In the genomic region with DNA sequence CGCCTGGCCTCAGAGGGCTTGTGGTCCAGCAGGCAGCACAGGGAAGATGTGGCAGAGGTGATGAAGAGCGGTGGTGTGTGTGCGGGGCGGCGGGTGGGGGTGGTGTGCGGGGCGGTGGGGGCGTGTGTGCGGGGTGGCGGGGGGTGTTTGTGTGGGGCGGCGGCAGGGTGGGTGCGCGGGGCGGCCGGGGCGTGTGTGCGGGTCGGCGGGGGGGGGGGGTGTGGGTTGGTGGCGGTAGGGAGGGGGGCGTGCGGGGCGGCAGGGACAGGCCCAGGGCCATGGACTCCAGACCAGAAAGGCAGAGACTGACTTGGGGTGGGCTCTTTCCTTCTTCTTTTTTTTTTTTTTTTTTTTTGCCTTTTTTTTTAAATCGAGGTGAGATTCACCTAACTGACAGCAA, we compare ENCODE assay signal across 14 cellular contexts. TPM values are rescaled to one million over a fixed set of nuclear protein-coding genes. Genes with fewer than 3 reads are reported as not detected.
DNase-seq lines count a peak whose midpoint lies in the region; ATAC-seq and TF ChIP-seq lines count a peak whose summit lies in the region.
"Had no signal": no experiment of that assay in that cellular context is flagged by ENCODE, and none has a peak within 500 bp of the region (broad histone marks: within the 10 kb centered on the region; RNA-seq: fewer than 3 reads in every experiment).

No MANE protein-coding gene starts in this region.

- H3K27me3 Mint-ChIP-seq in activated naive CD8-positive, alpha-beta T cell treated with anti-CD3 and anti-CD28 coated beads, Interleukin-2, amount 10 ng/mL, durations not matched to agents 7 days and 5 days, result peaks cover 4% of the 10 kb centered on the region
- no peaks in the 10 kb centered on the region for H3K27me3 Mint-ChIP-seq in activated naive CD8-positive, alpha-beta T cell treated with anti-CD3 and anti-CD28 coated beads for 36 hours
- no peaks in the 10 kb centered on the region for H3K27me3 Mint-ChIP-seq in activated T-helper 17 cell treated with anti-CD3 and anti-CD28 coated beads, Interleukin-2, amount 50 U/mL, for 72 hours
- H3K27me3 Mint-ChIP-seq in natural killer cell treated with Interleukin-12 subunit alpha and Interleukin-12 subunit beta and Interleukin-15 and Interleukin-18, amount 100 ng/mL, for 72 hours, result no peaks in the 10 kb centered on the region

- peak overlapping the region; percentile 6 for H3K4me3 Mint-ChIP-seq in activated naive CD8-positive, alpha-beta T cell treated with anti-CD3 and anti-CD28 coated beads, Interleukin-2, amount 10 ng/mL, durations not matched to agents 7 days and 5 days
- no peak overlapping the region for H3K4me3 Mint-ChIP-seq in activated naive CD8-positive, alpha-beta T cell treated with anti-CD3 and anti-CD28 coated beads for 36 hours
- H3K4me3 Mint-ChIP-seq in activated T-helper 17 cell treated with anti-CD3 and anti-CD28 coated beads, Interleukin-2, amount 50 U/mL, for 72 hours, result peak overlapping the region; percentile 52
- peak overlapping the region; percentile 66 for H3K4me3 Mint-ChIP-seq in natural killer cell treated with Interleukin-12 subunit alpha and Interleukin-12 subunit beta and Interleukin-15 and Interleukin-18, amount 100 ng/mL, for 72 hours
- H3K4me3 Mint-ChIP-seq: GM23338, HFFc6 had no signal

- H3K4me1 Mint-ChIP-seq in activated naive CD8-positive, alpha-beta T cell treated with anti-CD3 and anti-CD28 coated beads, Interleukin-2, amount 10 ng/mL, durations not matched to agents 7 days and 5 days, result peaks cover 10% of the 10 kb centered on the region
- peaks cover 5% of the 10 kb centered on the region for H3K4me1 Mint-ChIP-seq in activated naive CD8-positive, alpha-beta T cell treated with anti-CD3 and anti-CD28 coated beads for 36 hours
- H3K4me1 Mint-ChIP-seq in activated T-helper 17 cell treated with anti-CD3 and anti-CD28 coated beads, Interleukin-2, amount 50 U/mL, for 72 hours, result peaks cover 4% of the 10 kb centered on the region
- H3K4me1 Mint-ChIP-seq in natural killer cell treated with Interleukin-12 subunit alpha and Interleukin-12 subunit beta and Interleukin-15 and Interleukin-18, amount 100 ng/mL, for 72 hours (ENCODE audit: low read depth in 2 of 2), result peaks cover 13 to 15% of the 10 kb centered on the region in 2 donors

- ATAC-seq in activated naive CD8-positive, alpha-beta T cell treated with anti-CD3 and anti-CD28 coated beads, Interleukin-2, amount 10 ng/mL, durations not matched to agents 7 days and 5 days (ENCODE audit: low read depth), result no peak
- ATAC-seq in activated T-helper 17 cell treated with anti-CD3 and anti-CD28 coated beads, Interleukin-2, amount 50 U/mL, for 72 hours (replicated peaks), result no peak
- ATAC-seq in natural killer cell treated with Interleukin-12 subunit alpha and Interleukin-12 subunit beta and Interleukin-15 and Interleukin-18, amount 100 ng/mL, for 72 hours, result no peak
- no peak for ATAC-seq in gastrocnemius medialis
- no peak for ATAC-seq in activated naive CD4-positive, alpha-beta T cell treated with anti-CD3 and anti-CD28 coated beads, Interleukin-2, amount 50 U/mL, for 72 hours
- ATAC-seq: GM23338 had no signal

- POLR2A ChIA-PET in activated naive CD8-positive, alpha-beta T cell treated with anti-CD3 and anti-CD28 coated beads, Interleukin-2, amount 10 ng/mL, durations not matched to agents 7 days and 5 days (lab: Charles Lee), result interaction anchor here (10.0 kb wide), 1 partner anchor 10 kb away, joined by 164 read pairs; no protein-coding TSS in a partner anchor

- H3K27ac Mint-ChIP-seq in activated naive CD8-positive, alpha-beta T cell treated with anti-CD3 and anti-CD28 coated beads, Interleukin-2, amount 10 ng/mL, durations not matched to agents 7 days and 5 days, result no peak overlapping the region
- no peak overlapping the region for H3K27ac Mint-ChIP-seq in activated naive CD8-positive, alpha-beta T cell treated with anti-CD3 and anti-CD28 coated beads for 36 hours
- H3K27ac Mint-ChIP-seq in activated T-helper 17 cell treated with anti-CD3 and anti-CD28 coated beads, Interleukin-2, amount 50 U/mL, for 72 hours, result no peak overlapping the region
- peak overlapping the region; percentile 65 to 88 for H3K27ac Mint-ChIP-seq in natural killer cell treated with Interleukin-12 subunit alpha and Interleukin-12 subunit beta and Interleukin-15 and Interleukin-18, amount 100 ng/mL, for 72 hours
- H3K27ac Mint-ChIP-seq in activated naive CD4-positive, alpha-beta T cell treated with anti-CD3 and anti-CD28 coated beads, Interleukin-2, amount 50 U/mL, for 72 hours, result peak overlapping the region in 1 of 2 donors; percentile 35
- H3K27ac Mint-ChIP-seq: GM23338, HFFc6 had no signal

- in situ Hi-C loops in gastrocnemius medialis (cut with MboI; ENCODE audit: low sequenced_read_pairs in 4 of 4), result loop anchor here in 1 of 4 donors (10.0 kb wide), 1 partner anchor 135 kb away; a partner anchor contains a TSS

- H3K27me3 ChIP-seq in gastrocnemius medialis, result no peaks in the 10 kb centered on the region

- no peaks in the 10 kb centered on the region for H3K9me3 Mint-ChIP-seq in activated naive CD8-positive, alpha-beta T cell treated with anti-CD3 and anti-CD28 coated beads, Interleukin-2, amount 10 ng/mL, durations not matched to agents 7 days and 5 days
- H3K9me3 Mint-ChIP-seq in activated naive CD8-positive, alpha-beta T cell treated with anti-CD3 and anti-CD28 coated beads for 36 hours, result no peaks in the 10 kb centered on the region
- H3K9me3 Mint-ChIP-seq in activated T-helper 17 cell treated with anti-CD3 and anti-CD28 coated beads, Interleukin-2, amount 50 U/mL, for 72 hours, result no peaks in the 10 kb centered on the region
- no peaks in the 10 kb centered on the region for H3K9me3 Mint-ChIP-seq in natural killer cell treated with Interleukin-12 subunit alpha and Interleukin-12 subunit beta and Interleukin-15 and Interleukin-18, amount 100 ng/mL, for 72 hours
- no peaks in the 10 kb centered on the region for H3K9me3 Mint-ChIP-seq in activated naive CD4-positive, alpha-beta T cell treated with anti-CD3 and anti-CD28 coated beads, Interleukin-2, amount 50 U/mL, for 72 hours
- H3K9me3 Mint-ChIP-seq: CD4-positive, CD25-positive, alpha-beta regulatory T cell; GM23338; HFFc6 had no signal

- TF ChIP-seq POLR2A in gastrocnemius medialis (IDR thresholded peaks at IDR 0.05), result no peak

- TF ChIP-seq CTCF in gastrocnemius medialis (IDR thresholded peaks at IDR 0.05 in 4 of 5, conservative IDR thresholded peaks at IDR 0.05 in 1 of 5), result no peak

- H3K27ac ChIP-seq in gastrocnemius medialis, result no peak overlapping the region
- H3K27ac ChIP-seq: 22Rv1 had no signal

- DNase-seq in activated naive CD8-positive, alpha-beta T cell treated with anti-CD3 and anti-CD28 coated beads, Interleukin-2, amount 10 ng/mL, durations not matched to agents 7 days and 5 days, result no peak
- no peak for DNase-seq in activated naive CD8-positive, alpha-beta T cell treated with anti-CD3 and anti-CD28 coated beads for 36 hours
- DNase-seq in natural killer cell treated with Interleukin-12 subunit alpha and Interleukin-12 subunit beta and Interleukin-15 and Interleukin-18, amount 100 ng/mL, for 72 hours (ENCODE audit: low spot score), result no peak
- DNase-seq in gastrocnemius medialis (no peak), NCI-H2029 treated with DMSO at 0.1 percent for 48 hours (lab: John Stamatoyannopoulos, UW) (no peak)
- no peak for DNase-seq in activated naive CD4-positive, alpha-beta T cell treated with anti-CD3 and anti-CD28 coated beads, Interleukin-2, amount 50 U/mL, for 72 hours (ENCODE audit: low spot score in 2 of 2)
- DNase-seq: CD4-positive, CD25-positive, alpha-beta regulatory T cell; DMS53; HCEC 1CT; HFFc6 had no signal

- no peaks in the 10 kb centered on the region for H3K36me3 Mint-ChIP-seq in activated naive CD8-positive, alpha-beta T cell treated with anti-CD3 and anti-CD28 coated beads, Interleukin-2, amount 10 ng/mL, durations not matched to agents 7 days and 5 days
- H3K36me3 Mint-ChIP-seq in activated naive CD8-positive, alpha-beta T cell treated with anti-CD3 and anti-CD28 coated beads for 36 hours, result no peaks in the 10 kb centered on the region
- H3K36me3 Mint-ChIP-seq in activated T-helper 17 cell treated with anti-CD3 and anti-CD28 coated beads, Interleukin-2, amount 50 U/mL, for 72 hours (ENCODE audit: low read depth), result no peaks in the 10 kb centered on the region
- no peaks in the 10 kb centered on the region for H3K36me3 Mint-ChIP-seq in natural killer cell treated with Interleukin-12 subunit alpha and Interleukin-12 subunit beta and Interleukin-15 and Interleukin-18, amount 100 ng/mL, for 72 hours
- H3K36me3 Mint-ChIP-seq in activated naive CD4-positive, alpha-beta T cell treated with anti-CD3 and anti-CD28 coated beads, Interleukin-2, amount 50 U/mL, for 72 hours, result no peaks in the 10 kb centered on the region
- H3K36me3 Mint-ChIP-seq: CD4-positive, CD25-positive, alpha-beta regulatory T cell had no signal

- no peak overlapping the region for H3K4me3 ChIP-seq in gastrocnemius medialis
- H3K4me3 ChIP-seq: GM12878, GM23338 had no signal

- intact Hi-C loops in gastrocnemius medialis (cut with DNase I; ENCODE audit: low total_unique reads), result no loop called here

- H3K9me3 ChIP-seq in gastrocnemius medialis, result no peaks in the 10 kb centered on the region

- H3K4me1 ChIP-seq in gastrocnemius medialis, result peaks cover 7 to 20% of the 10 kb centered on the region in 2 donors

- H3K36me3 ChIP-seq in gastrocnemius medialis, result no peaks in the 10 kb centered on the region

RNA-seq across cellular contexts. Expression of a gene that starts 4.5 kb away (rescaled TPM):
- 10 to 100 TPM; 10.5 to 11.2 TPM for total RNA-seq in activated naive CD8-positive, alpha-beta T cell treated with anti-CD3 and anti-CD28 coated beads, Interleukin-2, amount 10 ng/mL, durations not matched to agents 7 days and 5 days
- 1 to 10 TPM; 5.3 to 5.6 TPM for total RNA-seq in activated naive CD8-positive, alpha-beta T cell treated with anti-CD3 and anti-CD28 coated beads for 36 hours
- total RNA-seq in activated T-helper 17 cell treated with anti-CD3 and anti-CD28 coated beads, Interleukin-2, amount 50 U/mL, for 72 hours, result 1 to 10 TPM; 7.8 to 9.7 TPM
- 10 to 100 TPM; 19.2 to 21.1 TPM for total RNA-seq in natural killer cell treated with Interleukin-12 subunit alpha and Interleukin-12 subunit beta and Interleukin-15 and Interleukin-18, amount 100 ng/mL, for 72 hours
- 10 to 100 TPM; 26.0 to 51.7 (median 43.5) TPM for total RNA-seq in gastrocnemius medialis
- total RNA-seq in activated naive CD4-positive, alpha-beta T cell treated with anti-CD3 and anti-CD28 coated beads, Interleukin-2, amount 50 U/mL, for 72 hours, result 10 to 100 TPM in 1 of 2 donors, 1 to 10 TPM in 1; 4.5 to 10.0 TPM

RNA-seq across cellular contexts. Expression of a gene that starts 19.1 kb away (rescaled TPM):
- 10 to 100 TPM; 45.3 to 45.9 TPM for total RNA-seq in activated naive CD8-positive, alpha-beta T cell treated with anti-CD3 and anti-CD28 coated beads, Interleukin-2, amount 10 ng/mL, durations not matched to agents 7 days and 5 days
- total RNA-seq in activated naive CD8-positive, alpha-beta T cell treated with anti-CD3 and anti-CD28 coated beads for 36 hours, result 10 to 100 TPM; 27.2 to 28.7 TPM
- total RNA-seq in activated T-helper 17 cell treated with anti-CD3 and anti-CD28 coated beads, Interleukin-2, amount 50 U/mL, for 72 hours, result 10 to 100 TPM; 28.2 to 37.7 TPM
- total RNA-seq in natural killer cell treated with Interleukin-12 subunit alpha and Interleukin-12 subunit beta and Interleukin-15 and Interleukin-18, amount 100 ng/mL, for 72 hours, result 10 to 100 TPM; 29.1 to 42.3 TPM
- total RNA-seq in gastrocnemius medialis, result 10 to 100 TPM; 25.7 to 46.9 (median 41.5) TPM
- total RNA-seq in activated naive CD4-positive, alpha-beta T cell treated with anti-CD3 and anti-CD28 coated beads, Interleukin-2, amount 50 U/mL, for 72 hours, result 10 to 100 TPM; 13.3 to 26.2 TPM

Comparison
In these comparisons a context has a peak if more than half of its experiments do, and no peak if none do; other contexts are left out.
1. H3K27ac Mint-ChIP-seq: peak in natural killer cell treated with Interleukin-12 subunit alpha and Interleukin-12 subunit beta and Interleukin-15 and Interleukin-18, amount 100 ng/mL, for 72 hours (2 of 2); none in activated naive CD8-positive, alpha-beta T cell treated with anti-CD3 and anti-CD28 coated beads, Interleukin-2, amount 10 ng/mL, durations not matched to agents 7 days and 5 days (single experiment), activated naive CD8-positive, alpha-beta T cell treated with anti-CD3 and anti-CD28 coated beads for 36 hours (single experiment) and activated T-helper 17 cell treated with anti-CD3 and anti-CD28 coated beads, Interleukin-2, amount 50 U/mL, for 72 hours (single experiment).